8 cellular contexts compared by ENCODE assay signal in the genomic region with DNA sequence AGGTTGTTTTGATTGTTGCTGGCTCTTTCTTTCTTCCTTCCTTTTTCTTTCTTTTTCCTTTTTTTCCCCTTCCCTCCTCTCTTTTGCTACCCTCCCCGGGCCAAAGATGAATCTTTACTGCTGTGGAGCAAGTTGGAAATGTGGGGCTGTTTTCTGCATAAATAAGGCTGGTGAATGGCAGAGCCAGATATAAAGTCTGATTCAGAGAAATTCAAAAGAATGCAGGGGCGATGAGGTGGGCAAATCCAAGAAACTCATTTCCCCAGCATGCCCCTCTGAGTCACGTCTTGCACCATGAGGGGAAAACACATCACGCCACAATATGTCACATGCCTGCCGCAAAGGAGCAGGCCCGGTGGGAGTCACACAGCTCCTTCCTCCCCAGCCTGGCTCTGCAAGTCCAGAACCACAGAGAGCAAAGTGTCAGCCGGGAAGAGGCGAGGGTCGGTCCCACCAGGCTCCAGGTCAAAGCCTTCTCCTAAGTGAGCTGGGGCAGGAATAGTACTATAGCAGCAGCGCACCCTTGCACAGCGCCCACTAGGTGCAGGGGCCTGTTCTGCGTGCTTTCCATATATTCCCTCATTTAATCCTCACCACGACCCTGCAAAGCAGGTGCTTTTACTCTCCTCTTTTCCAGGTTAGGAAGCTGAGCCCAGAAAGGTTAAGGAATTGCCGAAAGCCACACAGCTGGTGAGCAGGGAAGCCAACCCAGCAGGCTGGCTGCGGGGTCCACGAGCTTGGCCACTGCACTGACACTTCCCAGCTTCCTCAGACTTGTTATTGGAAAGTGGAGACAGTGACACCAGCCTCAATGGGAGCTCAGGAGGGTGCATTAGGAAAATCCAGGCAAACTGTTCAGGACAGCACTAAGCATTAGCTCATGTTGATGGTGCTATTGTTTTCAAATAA.
DNase-seq lines count a peak whose midpoint lies in the region; ATAC-seq, FAIRE-seq and TF ChIP-seq lines count a peak whose summit lies in the region.

No MANE protein-coding gene starts in this region.

- H3K27me3 Mint-ChIP-seq in activated CD4-positive, alpha-beta memory T cell treated with anti-CD3 and anti-CD28 coated beads for 36 hours = no peaks in the 10 kb centered on the region
- H3K27me3 Mint-ChIP-seq in memory B cell = peaks cover 31% of the 10 kb centered on the region

- H3K36me3 ChIP-seq in BJ (ENCODE audit: control insufficient read depth, insufficient read depth, low read length) = no peaks in the 10 kb centered on the region

- POLR2A ChIA-PET in BJ (lab: Charles Lee) = no interaction called here
- POLR2A ChIA-PET in activated CD4-positive, alpha-beta memory T cell treated with anti-CD3 and anti-CD28 coated beads for 36 hours (lab: Charles Lee) = interaction anchor here (1.4 to 2.1 kb wide), 2 partner anchors 13 to 93 kb away, joined by 3 to 8 read pairs; no protein-coding TSS in a partner anchor

- peak; percentile 36 for FAIRE-seq in H54 (lab: Jason Lieb, UNC)

- DNase-seq in BJ (ENCODE audit: low read depth) = peak; percentile 71
- peak; percentile 91 for DNase-seq in H54 (ENCODE audit: insufficient read length, low spot score)
- DNase-seq in NCI-H526 treated with DMSO at 0.1 percent for 48 hours (lab: John Stamatoyannopoulos, UW) = peak; percentile 45
- peak; percentile 86 for DNase-seq in activated CD4-positive, alpha-beta memory T cell treated with anti-CD3 and anti-CD28 coated beads for 36 hours
- peak; percentile 30 for DNase-seq in effector CD4-positive, alpha-beta T cell
- no peak for DNase-seq in memory B cell (ENCODE audit: low spot score in 2 of 2)
- peak; percentile 55 for DNase-seq in stimulated activated CD8-positive, alpha-beta memory T cell treated with anti-CD3 and anti-CD28 coated beads, Interleukin-12 subunit alpha, Interleukin-12 subunit beta, amount 100 ng/mL, for 24 hours (ENCODE audit: extremely low read depth)

- intact Hi-C loops in activated CD4-positive, alpha-beta memory T cell treated with anti-CD3 and anti-CD28 coated beads for 36 hours (cut with micrococcal nuclease) = loop anchor here (1.0 to 10.0 kb wide), 5 partner anchors 17 to 672 kb away; partner anchors contain the start of gene ZMIZ1

- peak overlapping the region; percentile 89 for H3K4me3 Mint-ChIP-seq in activated CD4-positive, alpha-beta memory T cell treated with anti-CD3 and anti-CD28 coated beads for 36 hours
- peak overlapping the region; percentile 86 for H3K4me3 Mint-ChIP-seq in memory B cell

- H3K27me3 ChIP-seq in BJ (ENCODE audit: control insufficient read depth, insufficient read depth, low read length) = no peaks in the 10 kb centered on the region

- CTCF ChIA-PET in BJ (lab: Yijun Ruan, JAX) = interaction anchor here (0.6 to 2.7 kb wide), 13 partner anchors 12 to 436 kb away, joined by 3 to 22 read pairs (median 4); no protein-coding TSS in a partner anchor
- CTCF ChIA-PET in activated CD4-positive, alpha-beta memory T cell treated with anti-CD3 and anti-CD28 coated beads for 36 hours (lab: Charles Lee) = interaction anchor here (1.0 to 2.5 kb wide), 11 partner anchors 9 to 220 kb away, joined by 3 to 12 read pairs (median 4); no protein-coding TSS in a partner anchor

- ATAC-seq in memory B cell (ENCODE audit: low read depth) (peak; percentile 54), HG03045 (IDR thresholded peaks at IDR 0.05; ENCODE audit: unreplicated experiment) (no peak)

- peak overlapping the region; percentile 97 for H3K27ac Mint-ChIP-seq in activated CD4-positive, alpha-beta memory T cell treated with anti-CD3 and anti-CD28 coated beads for 36 hours
- H3K27ac Mint-ChIP-seq in memory B cell = no peak overlapping the region

- TF ChIP-seq CTCF in BJ (IDR thresholded peaks at IDR 0.05; ENCODE audit: insufficient read depth, low read depth, low read length) = peak; percentile 78

- no peaks in the 10 kb centered on the region for H3K9me3 Mint-ChIP-seq in activated CD4-positive, alpha-beta memory T cell treated with anti-CD3 and anti-CD28 coated beads for 36 hours
- no peaks in the 10 kb centered on the region for H3K9me3 Mint-ChIP-seq in memory B cell

- peak; percentile 13; the same call in 1 of the 2 replicates for TF ChIP-seq POLR2A in H54 (IDR thresholded peaks at IDR 0.05; ENCODE audit: low read depth, low read length)

- H3K36me3 Mint-ChIP-seq in activated CD4-positive, alpha-beta memory T cell treated with anti-CD3 and anti-CD28 coated beads for 36 hours = no peaks in the 10 kb centered on the region
- H3K36me3 Mint-ChIP-seq in memory B cell = no peaks in the 10 kb centered on the region

- peaks cover 22% of the 10 kb centered on the region for H3K4me1 Mint-ChIP-seq in activated CD4-positive, alpha-beta memory T cell treated with anti-CD3 and anti-CD28 coated beads for 36 hours (ENCODE audit: low read depth)
- H3K4me1 Mint-ChIP-seq in memory B cell = peaks cover 11% of the 10 kb centered on the region

- H3K4me3 ChIP-seq in BJ (ENCODE audit: low read depth, low read length) = peak overlapping the region; percentile 33; the same call in 1 of the 2 replicates

Comparison
In these comparisons a context has a peak if more than half of its experiments do, and no peak if none do; other contexts are left out.
1. DNase-seq: peak in BJ (single experiment), H54 (single experiment), NCI-H526 treated with DMSO at 0.1 percent for 48 hours (single experiment), activated CD4-positive, alpha-beta memory T cell treated with anti-CD3 and anti-CD28 coated beads for 36 hours (single experiment), effector CD4-positive, alpha-beta T cell (single experiment) and stimulated activated CD8-positive, alpha-beta memory T cell treated with anti-CD3 and anti-CD28 coated beads, Interleukin-12 subunit alpha, Interleukin-12 subunit beta, amount 100 ng/mL, for 24 hours (single experiment); none in memory B cell (0 of 2).